In genomic region chr6:40715501-40716403, GRCh38 we compare ENCODE assay signal across 1 cellular context.
TF ChIP-seq lines count a peak whose summit lies in the region.

No MANE protein-coding gene starts in this region.

TF ChIP-seq in SK-N-SH, 30 proteins besides CTCF, POLR2A, EP300 and RAD21 (continued from another document):
- TF ChIP-seq CHD2 (IDR thresholded peaks at IDR 0.05; ENCODE audit: low read length, partially characterized antibody): no peak
- TF ChIP-seq NRF1 (IDR thresholded peaks at IDR 0.05; ENCODE audit: low read depth, low read length): no peak
- no peak for TF ChIP-seq ELF1 (IDR thresholded peaks at IDR 0.05)
- no peak for TF ChIP-seq ZBTB33 (IDR thresholded peaks at IDR 0.05; ENCODE audit: borderline replicate concordance, low read depth)
- TF ChIP-seq TEAD4 (IDR thresholded peaks at IDR 0.05; ENCODE audit: borderline replicate concordance, insufficient read depth): no peak
